ENCODE assay signal across 1 cellular context in genomic region chr1:9078949-9079500, GRCh38.
A peak's percentile ranks its signal among the peaks of the same experiment; 100 is the strongest.
TF ChIP-seq lines count a peak whose summit lies in the region.

No MANE protein-coding gene starts in this region.

TF ChIP-seq in K562, 482 proteins besides CTCF, POLR2A, EP300 and RAD21:
- TF ChIP-seq HMBOX1 (IDR thresholded peaks at IDR 0.05) (no peak), L3MBTL2 (IDR thresholded peaks at IDR 0.05) (peak; percentile 35; the same call in 1 of the 2 replicates), MGA (IDR thresholded peaks at IDR 0.05) (0 out of 2 replicates have a peak, but pooled peaks have one; percentile 22), BHLHE40 (IDR thresholded peaks at IDR 0.05; ENCODE audit: low read length) (peak; percentile 74), PATZ1 (CRISPR knock-in tag; IDR thresholded peaks at IDR 0.05; ENCODE audit: borderline replicate concordance) (no peak), MBD1 (CRISPR knock-in tag; IDR thresholded peaks at IDR 0.05) (no peak)
